Comparison of ENCODE assay signal across 1 cellular context in genomic region chr5:140700177-140701144, GRCh38.
A peak's percentile ranks its signal among the peaks of the same experiment; 100 is the strongest.
TF ChIP-seq lines count a peak whose summit lies in the region.

Gene ZMAT2 (plus strand): TSS chr5:140700447. CDS start chr5:140700461, 14 bp downstream.

TF ChIP-seq in H1, 55 proteins besides CTCF, POLR2A, EP300 and RAD21 (continued from another document):
- TF ChIP-seq SP1 (IDR thresholded peaks at IDR 0.05; ENCODE audit: low read depth, low read length) (peak; percentile 64; the same call in 1 of the 2 replicates), RNF2 (IDR thresholded peaks at IDR 0.05; ENCODE audit: borderline replicate concordance, low read depth, low read length, missing control alignments, poor library complexity, severe bottlenecking) (no peak), EZH2 (IDR thresholded peaks at IDR 0.05; ENCODE audit: low read depth, low read length, severe bottlenecking) (no peak), MAFK (IDR thresholded peaks at IDR 0.05; ENCODE audit: low read depth, low read length) (no peak), NANOG (IDR thresholded peaks at IDR 0.05; ENCODE audit: insufficient read depth, low read depth, low read length, poor library complexity, severe bottlenecking) (no peak), E2F6 (IDR thresholded peaks at IDR 0.05) (no peak), TAF1 (IDR thresholded peaks at IDR 0.05; ENCODE audit: low read depth, low read length) (peak; percentile 99), RXRA (IDR thresholded peaks at IDR 0.05; ENCODE audit: insufficient read depth, low read depth, low read length) (no peak), MAX (IDR thresholded peaks at IDR 0.05) (no peak), POU5F1 (IDR thresholded peaks at IDR 0.05; ENCODE audit: low read depth, low read length) (no peak), TBP (IDR thresholded peaks at IDR 0.05; ENCODE audit: low read depth, low read length) (peak; percentile 92), KDM1A (IDR thresholded peaks at IDR 0.05; ENCODE audit: borderline replicate concordance, low read length) (no peak), CHD7 (IDR thresholded peaks at IDR 0.05; ENCODE audit: insufficient replicate concordance, low read length) (no peak), GABPA (IDR thresholded peaks at IDR 0.05; ENCODE audit: borderline replicate concordance, insufficient read depth, low read length) (no peak), ATF2 (IDR thresholded peaks at IDR 0.05; ENCODE audit: low read length) (no peak), RBBP5 (IDR thresholded peaks at IDR 0.05; ENCODE audit: borderline replicate concordance, low read depth, low read length) (no peak), KDM4A (IDR thresholded peaks at IDR 0.05; ENCODE audit: low read depth, low read length, severe bottlenecking) (no peak), SIX5 (IDR thresholded peaks at IDR 0.05; ENCODE audit: low read depth, low read length) (0 out of 2 replicates have a peak, but pooled peaks have one; percentile 21), ATF3 (IDR thresholded peaks at IDR 0.05; ENCODE audit: insufficient read depth, low read depth, low read length) (peak; percentile 88), SP2 (IDR thresholded peaks at IDR 0.05; ENCODE audit: low read length) (no peak), FOSL1 (IDR thresholded peaks at IDR 0.05; ENCODE audit: insufficient read depth, low read depth, low read length) (no peak), CREB1 (IDR thresholded peaks at IDR 0.05) (no peak; the same call in 1 of the 2 replicates), SIN3A (conservative IDR thresholded peaks at IDR 0.05 in 1 of 2, IDR thresholded peaks at IDR 0.05 in 1 of 2; ENCODE audit: low read depth in 1 of 2, low read length in 2 of 2) (peak in 1 of 2 experiments; percentile 86; a peak in 1 of 4 replicates), SP4 (IDR thresholded peaks at IDR 0.05; ENCODE audit: low read length) (peak; percentile 53; the same call in 1 of the 2 replicates), BCL11A (IDR thresholded peaks at IDR 0.05; ENCODE audit: low read depth in 2 of 2, low read length in 2 of 2) (no peak), SRF (IDR thresholded peaks at IDR 0.05; ENCODE audit: low read depth, low read length) (no peak), CHD1 (IDR thresholded peaks at IDR 0.05; ENCODE audit: low read depth, low read length) (no peak), TCF12 (IDR thresholded peaks at IDR 0.05; ENCODE audit: low read depth, low read length) (no peak), HDAC2 (IDR thresholded peaks at IDR 0.05; ENCODE audit: borderline replicate concordance in 1 of 2, low read depth in 2 of 2, low read length in 2 of 2) (0 out of 4 replicates have a peak, but pooled peaks of 1 of the 2 experiments have one; percentile 53), CBX8 (IDR thresholded peaks at IDR 0.05; ENCODE audit: borderline replicate concordance, low read depth, low read length) (no peak), JUN (IDR thresholded peaks at IDR 0.05; ENCODE audit: low read depth, low read length) (no peak)
